24 cellular contexts compared by ENCODE assay signal in the genomic region with DNA sequence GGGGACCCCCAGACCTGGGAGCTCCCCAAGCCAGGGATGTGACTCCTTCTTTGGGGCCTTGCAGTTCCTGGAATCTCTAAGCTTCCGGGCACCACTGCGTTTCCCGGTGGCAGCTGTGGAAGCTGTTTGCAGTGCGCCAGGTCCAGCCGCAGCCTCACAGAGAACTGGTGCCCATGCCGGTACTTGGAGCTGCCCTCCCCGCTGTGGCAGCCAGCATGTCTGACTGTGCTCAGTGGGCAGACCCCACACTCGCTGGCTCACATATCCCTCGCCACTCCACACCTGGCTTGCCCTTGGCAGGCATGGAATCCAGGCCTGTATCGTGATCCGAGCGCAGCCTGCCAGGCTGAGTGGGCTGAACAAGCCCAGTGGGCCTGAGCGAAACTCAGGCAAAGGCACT.
DNase-seq lines count a peak whose midpoint lies in the region; ATAC-seq, FAIRE-seq and TF ChIP-seq lines count a peak whose summit lies in the region.
"Had no signal": no experiment of that assay in that cellular context is flagged by ENCODE, and none has a peak within 500 bp of the region (broad histone marks: within the 10 kb centered on the region; RNA-seq: fewer than 3 reads in every experiment).

No MANE protein-coding gene starts in this region.

- no peaks in the 10 kb centered on the region for H3K79me2 ChIP-seq in Karpas-422 (ENCODE audit: low read length)

- TF ChIP-seq EP300 in upper lobe of left lung (IDR thresholded peaks at IDR 0.05): no peak

- H3K27ac ChIP-seq in Karpas-422 (ENCODE audit: low read length) (no peak overlapping the region), kidney (ENCODE audit: low read depth in 2 of 2, low read length in 2 of 2) (no peak overlapping the region), upper lobe of left lung (no peak overlapping the region), small intestine (ENCODE audit: low read depth in 1 of 2, low read length in 1 of 2) (no peak overlapping the region)
- H3K27ac ChIP-seq: BLaER1 had no signal

- ATAC-seq in upper lobe of left lung (ENCODE audit: low FRiP score in 2 of 2) (peak; percentile 24 to 52), HG02973 (IDR thresholded peaks at IDR 0.05; ENCODE audit: unreplicated experiment) (no peak)

- H3K9ac ChIP-seq in Karpas-422 (ENCODE audit: low read length) (no peak overlapping the region), kidney (ENCODE audit: low read length in 2 of 2) (no peak overlapping the region)
- H3K9ac ChIP-seq: BLaER1 had no signal

- no peaks in the 10 kb centered on the region for H4K20me1 ChIP-seq in Karpas-422 (ENCODE audit: insufficient read depth, low read depth, low read length)
- H4K20me1 ChIP-seq: BLaER1 had no signal

- TF ChIP-seq POLR2A in upper lobe of left lung (IDR thresholded peaks at IDR 0.05): no peak

- H2AFZ ChIP-seq in Karpas-422 (ENCODE audit: low read length): peak overlapping the region; percentile 68; the same call in 1 of the 2 replicates

- intact Hi-C loops in kidney (cut with DNase I): no loop called here

- no peak for FAIRE-seq in kidney (lab: Jason Lieb, UNC)
- FAIRE-seq in small intestine (lab: Jason Lieb, UNC): no peak
- FAIRE-seq: A204.1, D721Med, G401.6, GM12891, GM19239 had no signal

- H3K9me3 ChIP-seq in Karpas-422 (ENCODE audit: low read length) (no peaks in the 10 kb centered on the region), kidney (ENCODE audit: control insufficient read depth in 1 of 2, low read length in 2 of 2) (no peaks in the 10 kb centered on the region), upper lobe of left lung (no peaks in the 10 kb centered on the region), small intestine (ENCODE audit: control insufficient read depth, low read depth) (peaks cover 3% of the 10 kb centered on the region)
- H3K9me3 ChIP-seq: BE2C had no signal

- TF ChIP-seq CTCF in kidney (IDR thresholded peaks at IDR 0.05; ENCODE audit: borderline replicate concordance, extremely low read depth, insufficient read depth) (no peak), upper lobe of left lung (IDR thresholded peaks at IDR 0.05) (no peak)

- no peaks in the 10 kb centered on the region for H3K36me3 ChIP-seq in Karpas-422 (ENCODE audit: insufficient read depth, low read length)
- H3K36me3 ChIP-seq in kidney (ENCODE audit: control insufficient read depth in 1 of 2, insufficient read depth in 2 of 2, low read length in 2 of 2): no peaks in the 10 kb centered on the region
- no peaks in the 10 kb centered on the region for H3K36me3 ChIP-seq in upper lobe of left lung
- no peaks in the 10 kb centered on the region for H3K36me3 ChIP-seq in small intestine (ENCODE audit: control insufficient read depth in 2 of 2, insufficient read depth in 2 of 2, low read length in 2 of 2)
- H3K36me3 ChIP-seq: BE2C had no signal

- no peaks in the 10 kb centered on the region for H3K9me2 ChIP-seq in Karpas-422 (replicated peaks; ENCODE audit: insufficient read depth, low read length)

- DNase-seq in D341Med (ENCODE audit: low spot score) (peak; percentile 11), Karpas-422 (no peak), kidney (peak; percentile 38), upper lobe of left lung (peak in 1 of 2 donors; percentile 67), OCI-M1 (lab: John Stamatoyannopoulos, UW) (no peak), small intestine (no peak)
- DNase-seq in activated CD4-positive, alpha-beta T cell treated with anti-CD3 and anti-CD28 coated beads, Interleukin-2, amount 50 U/mL, for 48 hours: no peak
- DNase-seq: 8988T; ACHN; BE2C; C1 segment of cervical spinal cord; CD4-positive, alpha-beta memory T cell; CD4-positive, CD25-positive, alpha-beta regulatory T cell; CD8-positive, alpha-beta memory T cell; COR-L47; DMS79 treated with DMSO at 0.1 percent for 48 hours; GF-D8 had no signal

- no peak overlapping the region for H3K4me2 ChIP-seq in Karpas-422 (ENCODE audit: low read depth, low read length, poor library complexity, severe bottlenecking)
- H3K4me2 ChIP-seq: BLaER1 had no signal

- peaks cover 12% of the 10 kb centered on the region for H3K4me1 ChIP-seq in Karpas-422 (ENCODE audit: low read length)
- H3K4me1 ChIP-seq in kidney (ENCODE audit: control insufficient read depth in 1 of 2, insufficient read depth in 1 of 2, low read depth in 1 of 2, low read length in 2 of 2): no peaks in the 10 kb centered on the region
- no peaks in the 10 kb centered on the region for H3K4me1 ChIP-seq in upper lobe of left lung
- H3K4me1 ChIP-seq in small intestine (ENCODE audit: control insufficient read depth in 2 of 2, insufficient read depth in 1 of 2, low read depth in 1 of 2, low read length in 1 of 2): no peaks in the 10 kb centered on the region
- H3K4me1 ChIP-seq: BE2C had no signal

- no peak overlapping the region for H3K4me3 ChIP-seq in Karpas-422 (ENCODE audit: low read length)
- no peak overlapping the region for H3K4me3 ChIP-seq in kidney (ENCODE audit: low read length in 2 of 2)
- H3K4me3 ChIP-seq in upper lobe of left lung: no peak overlapping the region
- H3K4me3 ChIP-seq in small intestine (ENCODE audit: low read depth in 1 of 2, low read length in 2 of 2): no peak overlapping the region
- H3K4me3 ChIP-seq: BLaER1 had no signal

- WGBS in upper lobe of left lung, 2 donors: 94 to 95% methylated on average over 6 to 13 of the region's 13 CpGs
- 91 to 94% (median 93%) methylated on average over 13 of the region's 13 CpGs for WGBS in small intestine, 3 donors

- H3K27me3 ChIP-seq in Karpas-422 (ENCODE audit: low read length) (no peaks in the 10 kb centered on the region), upper lobe of left lung (no peaks in the 10 kb centered on the region), small intestine (ENCODE audit: control insufficient read depth in 2 of 2, insufficient read depth in 2 of 2, low read length in 2 of 2) (no peaks in the 10 kb centered on the region)
- H3K27me3 ChIP-seq: BE2C, BLaER1 had no signal

Comparison
In these comparisons a context has a peak if more than half of its experiments do, and no peak if none do; other contexts are left out.
1. DNase-seq: peak in D341Med (single experiment) and kidney (single experiment); none in Karpas-422 (single experiment), activated CD4-positive, alpha-beta T cell treated with anti-CD3 and anti-CD28 coated beads, Interleukin-2, amount 50 U/mL, for 48 hours (0 of 2), OCI-M1 (single experiment) and small intestine (single experiment).